ENCODE assay signal across 8 cellular contexts in the genomic region with DNA sequence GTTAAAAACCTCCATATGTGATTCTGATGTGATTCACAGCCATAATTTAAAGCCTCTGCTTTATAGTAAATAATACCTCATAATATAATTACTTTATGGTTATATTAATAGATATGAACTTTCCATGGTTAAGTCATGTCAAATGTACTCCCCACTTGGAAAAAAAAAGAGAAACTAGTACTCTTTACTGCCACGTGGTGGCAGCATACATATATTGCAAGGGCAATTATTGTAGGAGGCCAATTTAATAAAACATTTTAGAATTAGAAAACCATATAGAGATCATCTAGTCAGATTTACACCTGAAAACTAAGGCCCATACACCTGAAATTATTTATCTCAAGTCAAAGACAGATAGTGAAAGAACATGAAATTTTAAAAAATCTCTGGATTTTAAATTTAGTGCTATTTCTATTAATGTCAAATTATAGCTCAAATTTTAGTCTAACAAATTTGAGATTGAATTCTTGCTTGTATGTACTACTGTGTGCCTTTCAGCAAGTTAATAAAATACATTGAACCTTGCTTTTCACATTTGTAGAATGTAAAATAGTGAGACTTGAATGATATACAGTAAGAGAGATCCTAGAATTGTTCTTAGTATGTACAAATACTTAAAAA.
DNase-seq lines count a peak whose midpoint lies in the region; ATAC-seq and TF ChIP-seq lines count a peak whose summit lies in the region.

No MANE protein-coding gene starts in this region.

- H3K4me3 ChIP-seq in KMS-11 (IDR thresholded peaks at IDR 0.05; ENCODE audit: insufficient read depth, low read depth, low read length) = no peak overlapping the region
- no peak overlapping the region for H3K4me3 ChIP-seq in foreskin fibroblast (ENCODE audit: low read depth in 1 of 2, low read length in 2 of 2)

- DNase-seq in AG08395 (ENCODE audit: low spot score) = peak; percentile 18
- peak; percentile 6 for DNase-seq in GM04504 (ENCODE audit: low read depth)
- DNase-seq in SW480 (ENCODE audit: low spot score) = peak; percentile 47
- DNase-seq in foreskin fibroblast = peak; percentile 23 to 68
- peak; percentile 27 for DNase-seq in stimulated activated CD8-positive, alpha-beta memory T cell treated with anti-CD3 and anti-CD28 coated beads, Interleukin-4, amount 100 ng/mL, for 48 hours
- DNase-seq in activated CD4-positive, CD25-positive, alpha-beta regulatory T cell treated with anti-CD3 and anti-CD28 coated beads, Interleukin-2, amount 50 U/mL, for 72 hours = no peak

- no peak overlapping the region for H3K4me2 ChIP-seq in KMS-11

- no peak for ATAC-seq in GM21423 (IDR thresholded peaks at IDR 0.05; ENCODE audit: unreplicated experiment)

- no peaks in the 10 kb centered on the region; the same call in 1 of the 2 replicates for H3K36me3 ChIP-seq in KMS-11 (ENCODE audit: insufficient read depth)

- no peaks in the 10 kb centered on the region for H4K20me1 ChIP-seq in KMS-11 (ENCODE audit: insufficient read depth)

- H3K27ac ChIP-seq in KMS-11 = no peak overlapping the region

- no peaks in the 10 kb centered on the region for H3K79me2 ChIP-seq in KMS-11 (ENCODE audit: insufficient read depth, low read depth)

- no peaks in the 10 kb centered on the region for H3K27me3 ChIP-seq in KMS-11 (ENCODE audit: insufficient read depth, low read depth)

- no peaks in the 10 kb centered on the region for H3K4me1 ChIP-seq in KMS-11 (ENCODE audit: low read depth, poor library complexity, severe bottlenecking)

- no peak overlapping the region for H3K9ac ChIP-seq in KMS-11

- H2AFZ ChIP-seq in KMS-11 (ENCODE audit: low read depth) = no peak overlapping the region

- TF ChIP-seq CTCF in KMS-11 (conservative IDR thresholded peaks at IDR 0.05; ENCODE audit: low read depth, low read length) = peak; percentile 68
- peak; percentile 59 for TF ChIP-seq CTCF in foreskin fibroblast (IDR thresholded peaks at IDR 0.05; ENCODE audit: low read depth, low read length)
